In the genomic region with DNA sequence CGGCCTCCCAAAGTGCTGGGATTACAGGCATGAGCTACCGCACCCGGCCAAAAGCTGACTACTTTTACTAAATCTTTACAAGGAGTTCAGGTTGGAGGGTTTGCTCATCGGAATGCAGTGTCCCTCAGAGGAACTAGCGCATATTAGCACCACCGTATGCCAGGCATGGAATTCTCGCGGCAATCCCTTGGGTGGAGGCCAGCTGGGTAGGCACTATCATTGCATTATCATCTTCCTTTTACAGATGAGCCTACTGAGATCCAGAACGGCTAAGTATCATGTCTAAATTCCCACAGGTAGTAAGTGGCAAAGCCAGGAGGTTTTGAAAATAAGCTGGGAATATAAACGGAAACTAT, we compare ENCODE assay signal across 20 cellular contexts. TPM values are rescaled to one million over a fixed set of nuclear protein-coding genes. Genes with fewer than 3 reads are reported as not detected.
"Had no signal": no experiment of that assay in that cellular context is flagged by ENCODE, and none has a peak within 500 bp of the region (broad histone marks: within the 10 kb centered on the region; RNA-seq: fewer than 3 reads in every experiment).

No MANE protein-coding gene starts in this region.

- H3K4me1 ChIP-seq: suprapubic skin, upper lobe of right lung had no signal

- DNase-seq: activated CD4-positive, alpha-beta memory T cell treated with anti-CD3 and anti-CD28 coated beads for 36 hours; activated CD4-positive, CD25-positive, alpha-beta regulatory T cell treated with anti-CD3 and anti-CD28 coated beads, Interleukin-2, amount 50 U/mL, for 72 hours; activated gamma-delta T cell; activated naive CD8-positive, alpha-beta T cell treated with anti-CD3 and anti-CD28 coated beads, Interleukin-2, amount 10 ng/mL, durations not matched to agents 7 days and 5 days; activated T-cell treated with anti-CD3 and anti-CD28 coated beads, Interleukin-2, amount 50 U/mL, for 48 hours; anterior cingulate cortex; hippocampal formation; immature natural killer cell; left colon; stimulated activated CD4-positive, alpha-beta T cell treated with anti-CD3 and anti-CD28 coated beads, Interleukin-4, amount 100 ng/mL, for 1 hour; stimulated activated CD8-positive, alpha-beta memory T cell treated with anti-CD3 and anti-CD28 coated beads, Interleukin-4, amount 100 ng/mL, for 48 hours; stimulated activated naive CD8-positive, alpha-beta T cell treated with anti-CD3 and anti-CD28 coated beads, Interleukin-15, Interleukin-2, amounts not matched to agents 100 U/mL and 50 U/mL, for 24 hours; upper lobe of right lung had no signal

- H3K9me3 ChIP-seq: suprapubic skin, upper lobe of right lung had no signal

- H3K27ac ChIP-seq: suprapubic skin, upper lobe of right lung had no signal

- ATAC-seq: left colon; natural killer cell treated with Interleukin-12 subunit alpha and Interleukin-12 subunit beta and Interleukin-15 and Interleukin-18, amount 100 ng/mL, for 72 hours; stimulated activated naive CD8-positive, alpha-beta T cell treated with anti-CD3 and anti-CD28 coated beads, Interleukin-15, Interleukin-2, amounts not matched to agents 100 U/mL and 50 U/mL, for 24 hours; upper lobe of right lung had no signal

- H3K4me3 ChIP-seq: suprapubic skin, upper lobe of right lung had no signal

- H3K36me3 ChIP-seq: suprapubic skin, upper lobe of right lung had no signal

- H3K27me3 ChIP-seq: suprapubic skin, upper lobe of right lung had no signal

RNA-seq across cellular contexts. Expression of gene CXorf66, which starts 6.1 kb away (rescaled TPM):
- total RNA-seq: activated CD4-positive, alpha-beta memory T cell treated with anti-CD3 and anti-CD28 coated beads for 36 hours; activated naive CD8-positive, alpha-beta T cell treated with anti-CD3 and anti-CD28 coated beads, Interleukin-2, amount 10 ng/mL, durations not matched to agents 7 days and 5 days; cerebellum; dermis blood vessel endothelial cell; left colon; natural killer cell treated with Interleukin-12 subunit alpha and Interleukin-12 subunit beta and Interleukin-15 and Interleukin-18, amount 100 ng/mL, for 72 hours; omental fat pad; suprapubic skin; T-helper 2 cell treated with Interferon-gamma antibody and Interleukin-4, amounts not matched to agents 100 ng/mL and 5 ng/mL, for 36 hours; upper lobe of right lung had no signal
- polyA plus RNA-seq: esophagus, immature natural killer cell had no signal
